13 cellular contexts compared by ENCODE assay signal in genomic region chr21:40049031-40049958, GRCh38.
DNase-seq lines count a peak whose midpoint lies in the region; ATAC-seq and TF ChIP-seq lines count a peak whose summit lies in the region.
"Had no signal": no experiment of that assay in that cellular context is flagged by ENCODE, and none has a peak within 500 bp of the region (broad histone marks: within the 10 kb centered on the region; RNA-seq: fewer than 3 reads in every experiment).

No MANE protein-coding gene starts in this region.

- peaks cover 3 to 10% of the 10 kb centered on the region in 2 donors for H3K4me1 ChIP-seq in aorta (ENCODE audit: control insufficient read depth in 1 of 2, insufficient read depth in 2 of 2, low read length in 2 of 2)
- H3K4me1 ChIP-seq in effector memory CD4-positive, alpha-beta T cell (ENCODE audit: control insufficient read depth, insufficient read depth, low read length, poor library complexity, severe bottlenecking) = no peaks in the 10 kb centered on the region

- no peak for ATAC-seq in aorta (ENCODE audit: low FRiP score)

- no peak overlapping the region for H3K4me3 ChIP-seq in aorta (ENCODE audit: low read length in 2 of 2)
- H3K4me3 ChIP-seq in effector memory CD4-positive, alpha-beta T cell (ENCODE audit: insufficient read depth, low read depth, low read length, poor library complexity, severe bottlenecking) = no peak overlapping the region
- H3K4me3 ChIP-seq: prostate gland had no signal

- peak; percentile 15 for DNase-seq in stimulated activated CD4-positive, alpha-beta T cell treated with anti-CD3 and anti-CD28 coated beads, Interleukin-1b, Interleukin-23, amount 100 ng/mL, for 48 hours
- no peak for DNase-seq in stimulated activated CD4-positive, alpha-beta T cell treated with anti-CD3 and anti-CD28 coated beads, Interleukin-4, amount 100 ng/mL, for 1 hour
- DNase-seq in OCI-M1 (lab: John Stamatoyannopoulos, UW) = peak; percentile 63
- DNase-seq in fibroblast of peridontal ligament (ENCODE audit: extremely low read depth) = peak; percentile 8
- peak; percentile 60 to 89 for DNase-seq in aorta
- DNase-seq in effector memory CD4-positive, alpha-beta T cell = no peak
- DNase-seq in NCI-H82 treated with DMSO at 0.1 percent for 48 hours (lab: John Stamatoyannopoulos, UW; ENCODE audit: unreplicated experiment) = no peak
- no peak for DNase-seq in GM13976 (ENCODE audit: low spot score)
- DNase-seq: activated CD4-positive, alpha-beta T cell treated with anti-CD3 and anti-CD28 coated beads, Interleukin-2, amount 10 ng/mL, durations not matched to agents 24 days and 14 days; AML-193; kidney had no signal

- WGBS in aorta, 2 donors = 26% methylated on average over 11 of the region's 11 CpGs

- H3K27ac ChIP-seq in aorta (ENCODE audit: low read depth in 1 of 2, low read length in 2 of 2) = peak overlapping the region; percentile 87 to 89
- no peak overlapping the region for H3K27ac ChIP-seq in effector memory CD4-positive, alpha-beta T cell (ENCODE audit: insufficient read depth, low read length, poor library complexity, severe bottlenecking)
- H3K27ac ChIP-seq: KMS-11 had no signal

- intact Hi-C loops in aorta (cut with DNase I) = loop anchor here (5.0 kb wide), 2 partner anchors 68 to 162 kb away; no protein-coding TSS in a partner anchor

- H3K9me3 ChIP-seq in aorta (ENCODE audit: control insufficient read depth, low read length) = no peaks in the 10 kb centered on the region
- no peaks in the 10 kb centered on the region for H3K9me3 ChIP-seq in effector memory CD4-positive, alpha-beta T cell (ENCODE audit: control insufficient read depth, low read length)
- H3K9me3 ChIP-seq: prostate gland had no signal

- H3K27me3 ChIP-seq in aorta (ENCODE audit: control insufficient read depth in 1 of 2, insufficient read depth in 2 of 2, low read length in 1 of 2) = no peaks in the 10 kb centered on the region
- H3K27me3 ChIP-seq in effector memory CD4-positive, alpha-beta T cell (replicated peaks; ENCODE audit: control insufficient read depth, insufficient read depth, low read length, poor library complexity, severe bottlenecking) = no peaks in the 10 kb centered on the region

- H3K36me3 ChIP-seq in aorta (ENCODE audit: control insufficient read depth in 1 of 2, insufficient read depth in 2 of 2, low read length in 1 of 2) = no peaks in the 10 kb centered on the region
- H3K36me3 ChIP-seq in effector memory CD4-positive, alpha-beta T cell (ENCODE audit: control insufficient read depth, insufficient read depth, low read length) = no peaks in the 10 kb centered on the region
- H3K36me3 ChIP-seq: prostate gland had no signal

- TF ChIP-seq CTCF in GM13976 (IDR thresholded peaks at IDR 0.05; ENCODE audit: borderline replicate concordance, control extremely low read depth, extremely low read depth, insufficient read depth, missing control alignments) = no peak

- in situ Hi-C loops in GM13976 (cut with MboI; ENCODE audit: low sequenced_read_pairs, unreplicated experiment) = no loop called here

Comparison
In these comparisons a context has a peak if more than half of its experiments do, and no peak if none do; other contexts are left out.
1. DNase-seq: peak in stimulated activated CD4-positive, alpha-beta T cell treated with anti-CD3 and anti-CD28 coated beads, Interleukin-1b, Interleukin-23, amount 100 ng/mL, for 48 hours (single experiment), OCI-M1 (single experiment), fibroblast of peridontal ligament (single experiment) and aorta (2 of 2); none in stimulated activated CD4-positive, alpha-beta T cell treated with anti-CD3 and anti-CD28 coated beads, Interleukin-4, amount 100 ng/mL, for 1 hour (single experiment), effector memory CD4-positive, alpha-beta T cell (0 of 3), NCI-H82 treated with DMSO at 0.1 percent for 48 hours (single experiment) and GM13976 (single experiment).